In genomic region chr1:119372493-119373086, GRCh38 we compare ENCODE assay signal across 9 cellular contexts. TPM values are rescaled to one million over a fixed set of nuclear protein-coding genes. Genes with fewer than 3 reads are reported as not detected.
A peak's percentile ranks its signal among the peaks of the same experiment; 100 is the strongest.
DNase-seq lines count a peak whose midpoint lies in the region; ATAC-seq and TF ChIP-seq lines count a peak whose summit lies in the region.
"Had no signal": no experiment of that assay in that cellular context is flagged by ENCODE, and none has a peak within 500 bp of the region (broad histone marks: within the 10 kb centered on the region; RNA-seq: fewer than 3 reads in every experiment).

No MANE protein-coding gene starts in this region.

- BruUV-seq in Caco-2 (replicated peaks; lab: Mats Ljungman, UMichigan): no TSS peak

- H3K27me3 ChIP-seq in Caco-2 (replicated peaks; ENCODE audit: control insufficient read depth, insufficient read depth, low read length) (no peaks in the 10 kb centered on the region), ascending aorta (no peaks in the 10 kb centered on the region)

- H3K36me3 Mint-ChIP-seq in Caco-2 (ENCODE audit: insufficient read depth, unreplicated experiment): no peaks in the 10 kb centered on the region
- H3K36me3 Mint-ChIP-seq in WTC11: no peaks in the 10 kb centered on the region

- POLR2A ChIA-PET in Caco-2 (lab: Charles Lee): no interaction called here
- POLR2A ChIA-PET in WTC11 (lab: Charles Lee): no interaction called here

- H3K9me3 Mint-ChIP-seq in Caco-2 (ENCODE audit: unreplicated experiment): peaks cover 7% of the 10 kb centered on the region
- peaks cover 13% of the 10 kb centered on the region for H3K9me3 Mint-ChIP-seq in WTC11
- H3K9me3 Mint-ChIP-seq: dendritic cell treated with granulocyte-macrophage colony-stimulating factor and Interleukin-4, amounts not matched to agents 40 ng/mL and 50 ng/mL, for 4 days had no signal

- TF ChIP-seq CTCF in Caco-2 (IDR thresholded peaks at IDR 0.05; ENCODE audit: insufficient read depth in 1 of 2, low read depth in 1 of 2, low read length in 1 of 2, severe bottlenecking in 1 of 2, unreplicated experiment in 1 of 2) (peak; percentile 34 to 36), WTC11 (IDR thresholded peaks at IDR 0.05) (no peak), ascending aorta (IDR thresholded peaks at IDR 0.05) (no peak)

- H3K4me3 Mint-ChIP-seq in Caco-2 (ENCODE audit: unreplicated experiment) (no peak overlapping the region), WTC11 (no peak overlapping the region)
- H3K4me3 Mint-ChIP-seq: dendritic cell treated with granulocyte-macrophage colony-stimulating factor and Interleukin-4, amounts not matched to agents 40 ng/mL and 50 ng/mL, for 4 days had no signal

- H3K36me3 ChIP-seq in Caco-2 (ENCODE audit: control insufficient read depth, insufficient read depth, low read length) (no peaks in the 10 kb centered on the region), ascending aorta (no peaks in the 10 kb centered on the region)

- ATAC-seq in GM19023 (IDR thresholded peaks at IDR 0.05; ENCODE audit: unreplicated experiment) (peak; percentile 78), HG03520 (IDR thresholded peaks at IDR 0.05; ENCODE audit: unreplicated experiment) (peak; percentile 54), WTC11 (peak; percentile 93)

- H3K4me1 ChIP-seq in Caco-2: no peaks in the 10 kb centered on the region
- no peaks in the 10 kb centered on the region for H3K4me1 ChIP-seq in ascending aorta

- H3K27ac Mint-ChIP-seq in Caco-2 (ENCODE audit: unreplicated experiment) (no peak overlapping the region), WTC11 (peak overlapping the region; percentile 3; the same call in 1 of the 2 replicates)
- H3K27ac Mint-ChIP-seq: dendritic cell treated with granulocyte-macrophage colony-stimulating factor and Interleukin-4, amounts not matched to agents 40 ng/mL and 50 ng/mL, for 4 days had no signal

- H3K4me1 Mint-ChIP-seq in Caco-2 (ENCODE audit: low read depth, unreplicated experiment) (peaks cover 12% of the 10 kb centered on the region), WTC11 (peaks cover 36% of the 10 kb centered on the region)

- H3K4me3 ChIP-seq in Caco-2 (ENCODE audit: low read depth, low read length) (no peak overlapping the region), ascending aorta (no peak overlapping the region)

- no peaks in the 10 kb centered on the region for H3K27me3 Mint-ChIP-seq in Caco-2 (ENCODE audit: insufficient read depth, unreplicated experiment)
- peaks cover 3% of the 10 kb centered on the region; the same call in 1 of the 2 replicates for H3K27me3 Mint-ChIP-seq in WTC11 (ENCODE audit: low read depth)

- DNase-seq in Caco-2 (peak; percentile 53 to 65), WTC11 (ENCODE audit: low spot score) (peak; percentile 69), myocyte (ENCODE audit: low read depth) (peak; percentile 60), NCI-H1436 (lab: John Stamatoyannopoulos, UW) (no peak), ascending aorta (ENCODE audit: low spot score in 2 of 2) (no peak), Ammon's horn (ENCODE audit: low spot score) (no peak)

- intact Hi-C loops in Caco-2 (cut with micrococcal nuclease; ENCODE audit: unreplicated experiment) (loop anchor here (1.0 to 10.0 kb wide), 5 partner anchors 76 to 290 kb away; no protein-coding TSS in a partner anchor), ascending aorta (cut with DNase I) (no loop called here)

- CTCF ChIA-PET in Caco-2 (lab: Charles Lee) (interaction anchor here (0.9 to 2.3 kb wide), 5 partner anchors 77 to 288 kb away, joined by 3 to 19 read pairs (median 3); no protein-coding TSS in a partner anchor), WTC11 (lab: Charles Lee) (interaction anchor here (0.6 to 2.7 kb wide), 36 partner anchors 14 to 383 kb away, joined by 3 to 26 read pairs (median 4); no protein-coding TSS in a partner anchor)

- H3K27ac ChIP-seq in ascending aorta: no peak overlapping the region

- H3K9me3 ChIP-seq in Caco-2 (no peaks in the 10 kb centered on the region), ascending aorta (no peaks in the 10 kb centered on the region)

TF ChIP-seq in WTC11, 78 proteins besides CTCF, POLR2A, EP300 and RAD21:
- TF ChIP-seq RORB (CRISPR knock-in tag; IDR thresholded peaks at IDR 0.05) (no peak), ERG (CRISPR knock-in tag; IDR thresholded peaks at IDR 0.05) (no peak), ZNF396 (CRISPR knock-in tag; IDR thresholded peaks at IDR 0.05; ENCODE audit: borderline replicate concordance) (no peak), ZBTB21 (CRISPR knock-in tag; IDR thresholded peaks at IDR 0.05; ENCODE audit: borderline replicate concordance) (no peak), TCF7 (CRISPR knock-in tag; IDR thresholded peaks at IDR 0.05; ENCODE audit: low read depth) (no peak), CBFB (CRISPR knock-in tag; IDR thresholded peaks at IDR 0.05; ENCODE audit: low read depth) (no peak)
- TF ChIP-seq, protein P1, sequence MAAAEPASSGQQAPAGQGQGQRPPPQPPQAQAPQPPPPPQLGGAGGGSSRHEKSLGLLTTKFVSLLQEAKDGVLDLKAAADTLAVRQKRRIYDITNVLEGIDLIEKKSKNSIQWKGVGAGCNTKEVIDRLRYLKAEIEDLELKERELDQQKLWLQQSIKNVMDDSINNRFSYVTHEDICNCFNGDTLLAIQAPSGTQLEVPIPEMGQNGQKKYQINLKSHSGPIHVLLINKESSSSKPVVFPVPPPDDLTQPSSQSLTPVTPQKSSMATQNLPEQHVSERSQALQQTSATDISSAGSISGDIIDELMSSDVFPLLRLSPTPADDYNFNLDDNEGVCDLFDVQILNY (CRISPR knock-in tag; IDR thresholded peaks at IDR 0.05): no peak

RNA-seq across cellular contexts. Expression of gene HAO2, which starts 4.0 kb away (rescaled TPM):
- total RNA-seq in Caco-2 (2022) (0.27 and 0.39 TPM in 2 replicates), WTC11 (2021) (0.53 to 1.0 TPM (median 0.80 TPM) in 3 replicates), myocyte (0.11 TPM in 1 of 2 replicates, not detected in the other), ascending aorta (not detected)
- not detected for polyA plus RNA-seq in myocyte (2012)

RNA-seq across cellular contexts. Expression of gene HSD3B2, which starts 42.4 kb away (rescaled TPM):
- not detected in 2 replicates for total RNA-seq in Caco-2 (2022)
- 0.94 to 1.0 TPM (median 0.94 TPM) in 3 replicates for total RNA-seq in WTC11 (2021)
- total RNA-seq in myocyte: not detected in 2 replicates
- polyA plus RNA-seq in myocyte (2012): not detected
- 9.9 TPM for total RNA-seq in ascending aorta

Comparison
In these comparisons a context has a peak if more than half of its experiments do, and no peak if none do; other contexts are left out.
1. DNase-seq: peak in Caco-2 (2 of 2), WTC11 (single experiment) and myocyte (single experiment); none in NCI-H1436 (single experiment), ascending aorta (0 of 2) and Ammon's horn (single experiment).
2. CTCF ChIP-seq: peak in Caco-2 (2 of 2); none in WTC11 (single experiment) and ascending aorta (0 of 3).
3. Peak in every context shown above with its lines, with median percentiles within 50 percentile points of each other: ATAC-seq.